In the genomic region with DNA sequence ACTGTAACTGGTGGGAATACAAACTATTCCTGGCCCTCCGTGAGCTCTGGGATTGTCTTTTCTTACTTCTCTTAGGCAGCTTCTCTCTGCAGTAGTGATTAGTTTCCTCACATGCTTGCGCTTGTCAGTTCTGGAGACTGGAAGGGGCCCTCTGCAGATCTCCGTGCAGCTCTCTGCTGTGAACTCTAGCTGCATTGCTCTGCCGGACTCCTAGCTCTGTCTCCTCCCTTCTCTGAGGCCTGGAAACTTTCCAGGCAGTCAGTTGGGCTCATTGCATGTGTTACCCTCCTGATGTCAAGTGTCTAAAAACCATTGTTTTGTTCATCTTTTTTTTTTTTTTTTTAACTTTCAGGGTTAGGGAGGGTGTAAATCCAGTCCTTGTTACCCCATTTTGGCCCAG, we compare ENCODE assay signal across 19 cellular contexts.
A peak's percentile ranks its signal among the peaks of the same experiment; 100 is the strongest.
DNase-seq lines count a peak whose midpoint lies in the region; ATAC-seq and TF ChIP-seq lines count a peak whose summit lies in the region.
"Had no signal": no experiment of that assay in that cellular context is flagged by ENCODE, and none has a peak within 500 bp of the region (broad histone marks: within the 10 kb centered on the region; RNA-seq: fewer than 3 reads in every experiment).

No MANE protein-coding gene starts in this region.

- CTCF ChIA-PET in activated naive CD4-positive, alpha-beta T cell treated with anti-CD3 and anti-CD28 coated beads for 36 hours (lab: Charles Lee): no interaction called here
- CTCF ChIA-PET in activated CD8-positive, alpha-beta T cell treated with anti-CD3 and anti-CD28 coated beads for 36 hours (lab: Charles Lee): no interaction called here

- peak overlapping the region; percentile 18 for H3K27ac Mint-ChIP-seq in activated naive CD4-positive, alpha-beta T cell treated with anti-CD3 and anti-CD28 coated beads, Interleukin-2, amount 50 U/mL, for 24 hours
- H3K27ac Mint-ChIP-seq in activated naive CD4-positive, alpha-beta T cell treated with anti-CD3 and anti-CD28 coated beads for 36 hours: no peak overlapping the region
- peak overlapping the region; percentile 38 for H3K27ac Mint-ChIP-seq in progenitor cell of endocrine pancreas
- H3K27ac Mint-ChIP-seq in activated CD8-positive, alpha-beta T cell treated with anti-CD3 and anti-CD28 coated beads for 36 hours: no peak overlapping the region
- H3K27ac Mint-ChIP-seq: B cell, HFFc6 had no signal

- H3K4me1 Mint-ChIP-seq in activated naive CD4-positive, alpha-beta T cell treated with anti-CD3 and anti-CD28 coated beads, Interleukin-2, amount 50 U/mL, for 24 hours: no peaks in the 10 kb centered on the region
- no peaks in the 10 kb centered on the region for H3K4me1 Mint-ChIP-seq in activated naive CD4-positive, alpha-beta T cell treated with anti-CD3 and anti-CD28 coated beads for 36 hours (ENCODE audit: low read depth)
- H3K4me1 Mint-ChIP-seq in progenitor cell of endocrine pancreas (ENCODE audit: low read depth): peaks cover 12% of the 10 kb centered on the region
- H3K4me1 Mint-ChIP-seq in activated CD8-positive, alpha-beta T cell treated with anti-CD3 and anti-CD28 coated beads for 36 hours (ENCODE audit: low read depth): no peaks in the 10 kb centered on the region

- TF ChIP-seq CTCF in progenitor cell of endocrine pancreas (IDR thresholded peaks at IDR 0.05; ENCODE audit: unreplicated experiment): no peak
- no peak for TF ChIP-seq CTCF in activated CD8-positive, alpha-beta T cell treated with anti-CD3 and anti-CD28 coated beads for 36 hours (IDR thresholded peaks at IDR 0.05)

- H3K27me3 Mint-ChIP-seq in activated naive CD4-positive, alpha-beta T cell treated with anti-CD3 and anti-CD28 coated beads, Interleukin-2, amount 50 U/mL, for 24 hours: no peaks in the 10 kb centered on the region
- H3K27me3 Mint-ChIP-seq in activated naive CD4-positive, alpha-beta T cell treated with anti-CD3 and anti-CD28 coated beads for 36 hours (ENCODE audit: low read depth): no peaks in the 10 kb centered on the region
- H3K27me3 Mint-ChIP-seq in progenitor cell of endocrine pancreas: no peaks in the 10 kb centered on the region
- no peaks in the 10 kb centered on the region for H3K27me3 Mint-ChIP-seq in activated CD8-positive, alpha-beta T cell treated with anti-CD3 and anti-CD28 coated beads for 36 hours
- H3K27me3 Mint-ChIP-seq: B cell had no signal

- no peak for TF ChIP-seq POLR2A in erythroblast (IDR thresholded peaks at IDR 0.05; ENCODE audit: low read length)

- H3K9me3 Mint-ChIP-seq in activated naive CD4-positive, alpha-beta T cell treated with anti-CD3 and anti-CD28 coated beads, Interleukin-2, amount 50 U/mL, for 24 hours: peaks cover 6% of the 10 kb centered on the region
- H3K9me3 Mint-ChIP-seq in activated naive CD4-positive, alpha-beta T cell treated with anti-CD3 and anti-CD28 coated beads for 36 hours: peaks cover 2% of the 10 kb centered on the region
- peaks cover 12% of the 10 kb centered on the region for H3K9me3 Mint-ChIP-seq in progenitor cell of endocrine pancreas (ENCODE audit: low read depth)
- peaks cover 4% of the 10 kb centered on the region for H3K9me3 Mint-ChIP-seq in activated CD8-positive, alpha-beta T cell treated with anti-CD3 and anti-CD28 coated beads for 36 hours
- H3K9me3 Mint-ChIP-seq: HFFc6 had no signal

- H3K36me3 Mint-ChIP-seq in activated naive CD4-positive, alpha-beta T cell treated with anti-CD3 and anti-CD28 coated beads, Interleukin-2, amount 50 U/mL, for 24 hours: peaks cover 34% of the 10 kb centered on the region
- H3K36me3 Mint-ChIP-seq in activated naive CD4-positive, alpha-beta T cell treated with anti-CD3 and anti-CD28 coated beads for 36 hours (ENCODE audit: low read depth): peaks cover 42% of the 10 kb centered on the region
- peaks cover 18% of the 10 kb centered on the region for H3K36me3 Mint-ChIP-seq in progenitor cell of endocrine pancreas (ENCODE audit: insufficient read depth)
- peaks cover 36% of the 10 kb centered on the region for H3K36me3 Mint-ChIP-seq in activated CD8-positive, alpha-beta T cell treated with anti-CD3 and anti-CD28 coated beads for 36 hours (ENCODE audit: low read depth)

- H3K4me3 Mint-ChIP-seq in activated naive CD4-positive, alpha-beta T cell treated with anti-CD3 and anti-CD28 coated beads, Interleukin-2, amount 50 U/mL, for 24 hours: no peak overlapping the region
- H3K4me3 Mint-ChIP-seq in activated naive CD4-positive, alpha-beta T cell treated with anti-CD3 and anti-CD28 coated beads for 36 hours: no peak overlapping the region
- no peak overlapping the region for H3K4me3 Mint-ChIP-seq in progenitor cell of endocrine pancreas (ENCODE audit: low read depth)
- no peak overlapping the region for H3K4me3 Mint-ChIP-seq in activated CD8-positive, alpha-beta T cell treated with anti-CD3 and anti-CD28 coated beads for 36 hours
- H3K4me3 Mint-ChIP-seq: B cell, HFFc6 had no signal

- no peak for DNase-seq in activated naive CD4-positive, alpha-beta T cell treated with anti-CD3 and anti-CD28 coated beads for 36 hours
- DNase-seq in astrocyte of the hippocampus (ENCODE audit: low read depth, low spot score): peak; percentile 16
- no peak for DNase-seq in left lobe of liver (ENCODE audit: low spot score)
- no peak for DNase-seq in progenitor cell of endocrine pancreas (ENCODE audit: low spot score, unreplicated experiment)
- DNase-seq in SW480 (ENCODE audit: low spot score): no peak
- no peak for DNase-seq in erythroblast (lab: John Stamatoyannopoulos, UW)
- no peak for DNase-seq in activated CD8-positive, alpha-beta T cell treated with anti-CD3 and anti-CD28 coated beads for 36 hours
- DNase-seq: 8988T; COR-L47; DMS 273 treated with DMSO at 0.1 percent for 48 hours; DND-41; H7; HFFc6; NCI-H1436; NCI-H1930; NK-92 treated with Interleukin-12 subunit alpha and Interleukin-12 subunit beta, amount 100 ng/mL, for 24 hours; Peyer's patch had no signal

- peak; percentile 67 for ATAC-seq in left lobe of liver
- ATAC-seq in activated CD8-positive, alpha-beta T cell treated with anti-CD3 and anti-CD28 coated beads for 36 hours: no peak

- POLR2A ChIA-PET in activated CD8-positive, alpha-beta T cell treated with anti-CD3 and anti-CD28 coated beads for 36 hours (lab: Charles Lee): no interaction called here

- intact Hi-C loops in activated naive CD4-positive, alpha-beta T cell treated with anti-CD3 and anti-CD28 coated beads for 36 hours (cut with micrococcal nuclease): no loop called here
- intact Hi-C loops in activated CD8-positive, alpha-beta T cell treated with anti-CD3 and anti-CD28 coated beads for 36 hours (cut with micrococcal nuclease): no loop called here

Comparison
In these comparisons a context has a peak if more than half of its experiments do, and no peak if none do; other contexts are left out.
1. H3K27ac Mint-ChIP-seq: peak in activated naive CD4-positive, alpha-beta T cell treated with anti-CD3 and anti-CD28 coated beads, Interleukin-2, amount 50 U/mL, for 24 hours (single experiment) and progenitor cell of endocrine pancreas (single experiment); none in activated naive CD4-positive, alpha-beta T cell treated with anti-CD3 and anti-CD28 coated beads for 36 hours (single experiment) and activated CD8-positive, alpha-beta T cell treated with anti-CD3 and anti-CD28 coated beads for 36 hours (single experiment).